In genomic region chr11:114622858-114623257, GRCh38 we compare ENCODE assay signal across 19 cellular contexts. TPM values are rescaled to one million over a fixed set of nuclear protein-coding genes. Genes with fewer than 3 reads are reported as not detected.
DNase-seq lines count a peak whose midpoint lies in the region; ATAC-seq, FAIRE-seq and TF ChIP-seq lines count a peak whose summit lies in the region.
"Had no signal": no experiment of that assay in that cellular context is flagged by ENCODE, and none has a peak within 500 bp of the region (broad histone marks: within the 10 kb centered on the region; RNA-seq: fewer than 3 reads in every experiment).

No MANE protein-coding gene starts in this region.

- POLR2A ChIA-PET in HepG2 (lab: Yijun Ruan, JAX), result no interaction called here
- POLR2A ChIA-PET in GM12878 (lab: Charles Lee), result no interaction called here

- FAIRE-seq in HepG2 (lab: Jason Lieb, UNC) (no peak), GM12878 (lab: Jason Lieb, UNC) (no peak)
- FAIRE-seq: A549, D721Med, G401.6 had no signal

- TF ChIP-seq RAD21 in HepG2 (CRISPR knock-in tag; IDR thresholded peaks at IDR 0.05), result no peak
- no peak for TF ChIP-seq RAD21 in GM12878 (IDR thresholded peaks at IDR 0.05; ENCODE audit: insufficient read depth, low read depth, low read length)

- H3K36me3 ChIP-seq in HepG2 (replicated peaks in 1 of 2; ENCODE audit: control insufficient read depth in 1 of 2, insufficient read depth in 2 of 2, low read length in 2 of 2) (no peaks in the 10 kb centered on the region), right lobe of liver (no peaks in the 10 kb centered on the region), GM12878 (ENCODE audit: control insufficient read depth in 2 of 2, insufficient read depth in 2 of 2, low read length in 1 of 2) (no peaks in the 10 kb centered on the region), mucosa of descending colon (ENCODE audit: low read depth) (no peaks in the 10 kb centered on the region)

- H3K27ac Mint-ChIP-seq in stimulated activated naive B cell treated with anti-CD40 and anti-IgM and Interleukin-4, amounts not matched to agents 10 μg/mL and 1 μg/mL and 100 μg/mL, for 72 hours, result no peak overlapping the region
- H3K27ac Mint-ChIP-seq: CD4-positive, alpha-beta T cell had no signal

- H3K9ac ChIP-seq in HepG2 (ENCODE audit: insufficient read depth, low read depth, low read length) (no peak overlapping the region), GM12878 (ENCODE audit: control insufficient read depth, insufficient read depth, low read length) (no peak overlapping the region)

- H3K9me3 ChIP-seq in HepG2 (ENCODE audit: low read length) (peaks cover 78% of the 10 kb centered on the region), right lobe of liver (no peaks in the 10 kb centered on the region), GM12878 (replicated peaks; ENCODE audit: control insufficient read depth, insufficient read depth, low read length) (peaks cover 4% of the 10 kb centered on the region), mucosa of descending colon (peaks cover 18% of the 10 kb centered on the region)
- H3K9me3 ChIP-seq: A549 had no signal

- H3K27me3 ChIP-seq in HepG2 (ENCODE audit: control insufficient read depth in 1 of 2, insufficient read depth in 2 of 2, low read length in 2 of 2) (no peaks in the 10 kb centered on the region), right lobe of liver (no peaks in the 10 kb centered on the region), GM12878 (replicated peaks in 1 of 2; ENCODE audit: control insufficient read depth in 2 of 2, insufficient read depth in 2 of 2, low read length in 1 of 2) (no peaks in the 10 kb centered on the region)

- H3K27ac ChIP-seq in HepG2 (ENCODE audit: extremely low read length, insufficient read depth, low read length) (no peak overlapping the region), right lobe of liver (no peak overlapping the region), GM12878 (ENCODE audit: control insufficient read depth, insufficient read depth) (no peak overlapping the region)
- H3K27ac ChIP-seq: 22Rv1, A549, C4-2B had no signal

- H3K36me3 Mint-ChIP-seq in stimulated activated naive B cell treated with anti-CD40 and anti-IgM and Interleukin-4, amounts not matched to agents 10 μg/mL and 1 μg/mL and 100 μg/mL, for 72 hours, result no peaks in the 10 kb centered on the region

- intact Hi-C loops in HepG2 (cut with micrococcal nuclease; ENCODE audit: unreplicated experiment), result no loop called here
- intact Hi-C loops in right lobe of liver (cut with DNase I), result no loop called here
- intact Hi-C loops in GM12878 (cut with micrococcal nuclease; ENCODE audit: unreplicated experiment), result no loop called here
- intact Hi-C loops in mucosa of descending colon (cut with DNase I, micrococcal nuclease), result no loop called here

- CTCF ChIA-PET in HepG2 (lab: Yijun Ruan, JAX; ENCODE audit: low intra/inter-chr PET ratio, low total read pairs), result no interaction called here
- CTCF ChIA-PET in GM12878 (lab: Yijun Ruan, JAX), result no interaction called here

- no peaks in the 10 kb centered on the region for H3K27me3 Mint-ChIP-seq in stimulated activated naive B cell treated with anti-CD40 and anti-IgM and Interleukin-4, amounts not matched to agents 10 μg/mL and 1 μg/mL and 100 μg/mL, for 72 hours
- H3K27me3 Mint-ChIP-seq: CD4-positive, alpha-beta T cell had no signal

- H3K79me2 ChIP-seq in HepG2 (ENCODE audit: insufficient read depth, low read length), result no peaks in the 10 kb centered on the region
- no peaks in the 10 kb centered on the region for H3K79me2 ChIP-seq in GM12878 (ENCODE audit: control insufficient read depth, insufficient read depth, low read length)

- DNase-seq in HepG2 (ENCODE audit: low spot score), result no peak
- no peak for DNase-seq in right lobe of liver
- DNase-seq in GM12878 (ENCODE audit: low read depth, low spot score), result no peak
- DNase-seq in mucosa of descending colon, result no peak
- DNase-seq in stimulated activated naive B cell treated with anti-CD40 and anti-IgM and Interleukin-4, amounts not matched to agents 10 μg/mL and 1 μg/mL and 100 μg/mL, for 72 hours, result no peak
- no peak for DNase-seq in NCI-H524 (lab: John Stamatoyannopoulos, UW)
- DNase-seq: AML-193; Caco-2; CD4-positive, alpha-beta T cell; GOT3; H7 had no signal

- RAD21 ChIA-PET in GM12878 (lab: Charles Lee; ENCODE audit: unreplicated experiment), result no interaction called here

- H2AFZ ChIP-seq in HepG2 (ENCODE audit: low read length) (no peak overlapping the region), GM12878 (ENCODE audit: control insufficient read depth, low read depth, low read length) (no peak overlapping the region)

- H4K20me1 ChIP-seq in HepG2 (ENCODE audit: insufficient read depth, low read length), result no peaks in the 10 kb centered on the region
- H4K20me1 ChIP-seq in GM12878 (ENCODE audit: control insufficient read depth, insufficient read depth), result no peaks in the 10 kb centered on the region; the same call in 1 of the 2 replicates

- TF ChIP-seq CTCF in HepG2 (CRISPR knock-in tag; IDR thresholded peaks at IDR 0.05) (no peak), right lobe of liver (IDR thresholded peaks at IDR 0.05) (no peak), GM12878 (IDR thresholded peaks at IDR 0.05 in 2 of 3, conservative IDR thresholded peaks at IDR 0.05 in 1 of 3; ENCODE audit: control insufficient read depth in 2 of 3, extremely low read depth in 1 of 3, insufficient read depth in 1 of 3, low read depth in 3 of 3, low read length in 3 of 3) (no peak), mucosa of descending colon (IDR thresholded peaks at IDR 0.05) (no peak)

- H3K4me3 ChIP-seq in HepG2 (replicated peaks in 1 of 3; ENCODE audit: insufficient read depth in 1 of 3, low read depth in 2 of 3, low read length in 3 of 3) (no peak overlapping the region), right lobe of liver (no peak overlapping the region), GM12878 (no peak overlapping the region), mucosa of descending colon (no peak overlapping the region)
- H3K4me3 ChIP-seq: A549 had no signal

- BruUV-seq in HepG2 (replicated peaks; lab: Mats Ljungman, UMichigan), result no TSS peak
- no TSS peak for BruUV-seq in GM12878 (replicated peaks; lab: Mats Ljungman, UMichigan)

- H3K4me2 ChIP-seq in HepG2 (ENCODE audit: low read depth, low read length) (no peak overlapping the region), GM12878 (ENCODE audit: control insufficient read depth, insufficient read depth) (no peak overlapping the region)
- H3K4me2 ChIP-seq: A549 had no signal

- TF ChIP-seq EP300 in HepG2 (IDR thresholded peaks at IDR 0.05; ENCODE audit: low read depth in 2 of 2, low read length in 2 of 2) (no peak), HepG2 (CRISPR knock-in tag; IDR thresholded peaks at IDR 0.05; ENCODE audit: borderline replicate concordance) (no peak), GM12878 (IDR thresholded peaks at IDR 0.05; ENCODE audit: borderline replicate concordance in 1 of 2, control insufficient read depth in 1 of 2, low read depth in 2 of 2, low read length in 2 of 2) (no peak)

- H3K4me1 ChIP-seq in HepG2 (ENCODE audit: insufficient read depth, low read length) (no peaks in the 10 kb centered on the region), right lobe of liver (no peaks in the 10 kb centered on the region), GM12878 (ENCODE audit: control insufficient read depth, insufficient read depth, low read length) (no peaks in the 10 kb centered on the region), mucosa of descending colon (ENCODE audit: low read depth) (no peaks in the 10 kb centered on the region)
- H3K4me1 ChIP-seq: A549, Caco-2 had no signal

- peaks cover 0 to 2% of the 10 kb centered on the region in 2 donors for H3K9me3 Mint-ChIP-seq in stimulated activated naive B cell treated with anti-CD40 and anti-IgM and Interleukin-4, amounts not matched to agents 10 μg/mL and 1 μg/mL and 100 μg/mL, for 72 hours
- H3K9me3 Mint-ChIP-seq: CD4-positive, alpha-beta T cell had no signal

- SMC1A ChIA-PET in GM12878 (lab: Charles Lee; ENCODE audit: uncharacterized antibody, unreplicated experiment), result no interaction called here

- no peaks in the 10 kb centered on the region for H3K4me1 Mint-ChIP-seq in stimulated activated naive B cell treated with anti-CD40 and anti-IgM and Interleukin-4, amounts not matched to agents 10 μg/mL and 1 μg/mL and 100 μg/mL, for 72 hours

- no peak overlapping the region for H3K4me3 Mint-ChIP-seq in stimulated activated naive B cell treated with anti-CD40 and anti-IgM and Interleukin-4, amounts not matched to agents 10 μg/mL and 1 μg/mL and 100 μg/mL, for 72 hours
- H3K4me3 Mint-ChIP-seq: CD4-positive, alpha-beta T cell had no signal

- in situ Hi-C loops in HepG2 (cut with HindIII; ENCODE audit: extremely low pct_ligation_motif_present, low pct_unique_long_range_greater_than_20kb) (no loop called here), GM12878 (cut with MboI) (no loop called here)

- TF ChIP-seq POLR2A in HepG2 (IDR thresholded peaks at IDR 0.05; ENCODE audit: insufficient read depth in 1 of 2, low read depth in 2 of 2, low read length in 2 of 2) (no peak), right lobe of liver (IDR thresholded peaks at IDR 0.05) (no peak), GM12878 (IDR thresholded peaks at IDR 0.05; ENCODE audit: low read depth, low read length) (no peak)

- 23% methylated on average over 11 of the region's 11 CpGs for WGBS in HepG2 (ENCODE audit: low lambda C conversion rate)
- WGBS in right lobe of liver (ENCODE audit: insufficient coverage, low coverage, low lambda C conversion rate, missing lambda C conversion rate), result 94% methylated on average over 11 of the region's 11 CpGs
- 31% methylated on average over 11 of the region's 11 CpGs for WGBS in GM12878 (ENCODE audit: insufficient coverage, insufficient replicate concordance, low lambda C conversion rate, missing lambda C conversion rate)

- no peak for ATAC-seq in HepG2
- ATAC-seq in right lobe of liver, result no peak
- ATAC-seq in GM12878, result peak; percentile 18
- peak; percentile 9 for ATAC-seq in mucosa of descending colon
- no peak for ATAC-seq in stimulated activated naive B cell treated with anti-CD40 and anti-IgM and Interleukin-4, amounts not matched to agents 10 μg/mL and 1 μg/mL and 100 μg/mL, for 72 hours (replicated peaks)
- no peak for ATAC-seq in HG03378 (IDR thresholded peaks at IDR 0.05; ENCODE audit: unreplicated experiment)
- ATAC-seq: A549 had no signal

RNA-seq across cellular contexts. Expression of gene NXPE4, which starts 27.3 kb away (rescaled TPM):
- total RNA-seq in HepG2 (2016; rRNA removed; fragmentation: Illumina TruSeq; extraction: Trizol), result not detected in 2 replicates
- not detected in 2 replicates for total RNA-seq in HepG2 (2016; cell fraction: cytosol; rRNA removed; fragmentation: Illumina TruSeq; extraction: Trizol; ENCODE audit: low read depth)
- not detected in 2 replicates for total RNA-seq in HepG2 (2016; cell fraction: insoluble cytoplasmic fraction; rRNA removed; fragmentation: Illumina TruSeq; extraction: Trizol)
- total RNA-seq in HepG2 (2016; cell fraction: membrane; rRNA removed; fragmentation: Illumina TruSeq; extraction: Trizol), result not detected in 2 replicates
- not detected in 2 replicates for total RNA-seq in HepG2 (2016; cell fraction: nucleus; rRNA removed; fragmentation: Illumina TruSeq; extraction: Trizol)
- polyA plus RNA-seq in HepG2 (2011; rRNA removed), result not detected in 2 replicates
- not detected in 2 replicates for polyA plus RNA-seq in HepG2 (2011; cell fraction: cytosol; rRNA removed)
- not detected in 2 replicates for polyA plus RNA-seq in HepG2 (2011; cell fraction: nucleus; rRNA removed)
- polyA plus RNA-seq in HepG2 (2012), result not detected in 2 replicates
- polyA plus RNA-seq in HepG2 (2016; cell fraction: cytosol; fragmentation: Illumina TruSeq; extraction: Trizol; ENCODE audit: low read depth), result not detected in 2 replicates
- polyA plus RNA-seq in HepG2 (2016; cell fraction: insoluble cytoplasmic fraction; fragmentation: Illumina TruSeq; extraction: Trizol; ENCODE audit: low read depth), result not detected in 2 replicates
- polyA plus RNA-seq in HepG2 (2016; cell fraction: membrane; fragmentation: Illumina TruSeq; extraction: Trizol; ENCODE audit: low read depth), result not detected in 2 replicates
- not detected in 2 replicates for polyA plus RNA-seq in HepG2 (2016; cell fraction: nucleus; fragmentation: Illumina TruSeq; extraction: Trizol; ENCODE audit: insufficient read depth, low read depth)
- not detected in 2 replicates for polyA minus RNA-seq in HepG2 (2011; rRNA and poly(A)+ RNA removed; ENCODE audit: low replicate concordance)
- polyA minus RNA-seq in HepG2 (2011; cell fraction: cytosol; rRNA and poly(A)+ RNA removed), result not detected in 2 replicates
- polyA minus RNA-seq in HepG2 (2011; cell fraction: nucleus; rRNA and poly(A)+ RNA removed), result not detected in 2 replicates
- not detected for total RNA-seq in right lobe of liver
- not detected in 2 replicates for total RNA-seq in GM12878 (2013; cell fraction: nucleolus; rRNA removed)
- not detected in 2 replicates for total RNA-seq in GM12878 (2014; rRNA removed)
- not detected in 2 replicates for total RNA-seq in GM12878 (2014; rRNA removed; fragmentation: Illumina TruSeq; extraction: Trizol)
- total RNA-seq in GM12878 (2021), result not detected in 2 replicates
- polyA plus RNA-seq in GM12878 (2011; ENCODE audit: low read depth), result not detected
- not detected in 2 replicates for polyA plus RNA-seq in GM12878 (2011; rRNA removed)
- polyA plus RNA-seq in GM12878 (2011; cell fraction: cytosol; rRNA removed), result not detected in 2 replicates
- polyA plus RNA-seq in GM12878 (2011; cell fraction: nucleus; rRNA removed), result not detected in 2 replicates
- not detected in 2 replicates for polyA plus RNA-seq in GM12878 (2012)
- polyA plus RNA-seq in GM12878 (2014; fragmentation: Illumina TruSeq; extraction: Trizol), result not detected in 2 replicates
- polyA plus RNA-seq in GM12878 (2014; fragmentation: Nextera tagmentation; extraction: Ambion mirVana), result not detected
- not detected in 2 replicates for polyA plus RNA-seq in GM12878 (2014; rRNA removed)
- polyA plus RNA-seq in GM12878 (2016; fragmentation: Nextera tagmentation; extraction: Ambion mirVana), result not detected
- polyA minus RNA-seq in GM12878 (2011; rRNA and poly(A)+ RNA removed), result not detected in 2 replicates
- polyA minus RNA-seq in GM12878 (2011; cell fraction: cytosol; rRNA and poly(A)+ RNA removed), result not detected in 2 replicates
- polyA minus RNA-seq in GM12878 (2011; cell fraction: nucleus; rRNA and poly(A)+ RNA removed), result not detected in 2 replicates
- 100 to 1,000 TPM in 2 of 3 donors, 10 to 100 TPM in 1; 64.4 to 283 (median 183) TPM for total RNA-seq in mucosa of descending colon
- total RNA-seq: Caco-2; CD4-positive, alpha-beta T cell; H7; HT-29 had no signal
- polyA plus RNA-seq: A549, BJ had no signal

RNA-seq across cellular contexts. Expression of gene NXPE2, which starts 55.5 kb away (rescaled TPM):
- total RNA-seq in HepG2 (2016; rRNA removed; fragmentation: Illumina TruSeq; extraction: Trizol) (not detected in 2 replicates), right lobe of liver (not detected), GM12878 (2014; rRNA removed) (not detected in 2 replicates), GM12878 (2014; rRNA removed; fragmentation: Illumina TruSeq; extraction: Trizol) (not detected in 2 replicates), GM12878 (2021) (not detected in 2 replicates), mucosa of descending colon (10 to 100 TPM; 20.4 to 43.8 (median 24.9) TPM)
- total RNA-seq in HepG2 (2016; cell fraction: cytosol; rRNA removed; fragmentation: Illumina TruSeq; extraction: Trizol; ENCODE audit: low read depth), result not detected in 2 replicates
- total RNA-seq in HepG2 (2016; cell fraction: insoluble cytoplasmic fraction; rRNA removed; fragmentation: Illumina TruSeq; extraction: Trizol), result not detected in 2 replicates
- total RNA-seq in HepG2 (2016; cell fraction: membrane; rRNA removed; fragmentation: Illumina TruSeq; extraction: Trizol), result not detected in 2 replicates
- not detected in 2 replicates for total RNA-seq in HepG2 (2016; cell fraction: nucleus; rRNA removed; fragmentation: Illumina TruSeq; extraction: Trizol)
- polyA plus RNA-seq in HepG2 (2011; rRNA removed) (not detected in 2 replicates), GM12878 (2011; rRNA removed) (not detected in 2 replicates), GM12878 (2014; fragmentation: Illumina TruSeq; extraction: Trizol) (not detected in 2 replicates), GM12878 (2014; fragmentation: Nextera tagmentation; extraction: Ambion mirVana) (not detected), GM12878 (2014; rRNA removed) (not detected in 2 replicates), GM12878 (2016; fragmentation: Nextera tagmentation; extraction: Ambion mirVana) (not detected)
- polyA plus RNA-seq in HepG2 (2011; cell fraction: cytosol; rRNA removed), result not detected in 2 replicates
- polyA plus RNA-seq in HepG2 (2011; cell fraction: nucleus; rRNA removed), result not detected in 2 replicates
- polyA plus RNA-seq in HepG2 (2012), result not detected in 2 replicates
- not detected in 2 replicates for polyA plus RNA-seq in HepG2 (2016; cell fraction: cytosol; fragmentation: Illumina TruSeq; extraction: Trizol; ENCODE audit: low read depth)
- polyA plus RNA-seq in HepG2 (2016; cell fraction: insoluble cytoplasmic fraction; fragmentation: Illumina TruSeq; extraction: Trizol; ENCODE audit: low read depth), result not detected in 2 replicates
- not detected in 2 replicates for polyA plus RNA-seq in HepG2 (2016; cell fraction: membrane; fragmentation: Illumina TruSeq; extraction: Trizol; ENCODE audit: low read depth)
- polyA plus RNA-seq in HepG2 (2016; cell fraction: nucleus; fragmentation: Illumina TruSeq; extraction: Trizol; ENCODE audit: insufficient read depth, low read depth), result not detected in 2 replicates
- polyA minus RNA-seq in HepG2 (2011; rRNA and poly(A)+ RNA removed; ENCODE audit: low replicate concordance), result not detected in 2 replicates
- polyA minus RNA-seq in HepG2 (2011; cell fraction: cytosol; rRNA and poly(A)+ RNA removed), result not detected in 2 replicates
- not detected in 2 replicates for polyA minus RNA-seq in HepG2 (2011; cell fraction: nucleus; rRNA and poly(A)+ RNA removed)
- total RNA-seq in GM12878 (2013; cell fraction: nucleolus; rRNA removed), result not detected in 2 replicates
- polyA plus RNA-seq in GM12878 (2011; ENCODE audit: low read depth), result not detected
- not detected in 2 replicates for polyA plus RNA-seq in GM12878 (2011; cell fraction: cytosol; rRNA removed)
- polyA plus RNA-seq in GM12878 (2011; cell fraction: nucleus; rRNA removed), result not detected in 2 replicates
- polyA plus RNA-seq in GM12878 (2012), result not detected in 2 replicates
- polyA minus RNA-seq in GM12878 (2011; rRNA and poly(A)+ RNA removed), result not detected in 2 replicates
- polyA minus RNA-seq in GM12878 (2011; cell fraction: cytosol; rRNA and poly(A)+ RNA removed), result not detected in 2 replicates
- not detected in 2 replicates for polyA minus RNA-seq in GM12878 (2011; cell fraction: nucleus; rRNA and poly(A)+ RNA removed)
- total RNA-seq: Caco-2; CD4-positive, alpha-beta T cell; H7; HT-29 had no signal

Comparison
In these comparisons a context has a peak if more than half of its experiments do, and no peak if none do; other contexts are left out.
1. ATAC-seq: peak in GM12878 (single experiment) and mucosa of descending colon (single experiment); none in HepG2 (single experiment), right lobe of liver (0 of 4), stimulated activated naive B cell treated with anti-CD40 and anti-IgM and Interleukin-4, amounts not matched to agents 10 μg/mL and 1 μg/mL and 100 μg/mL, for 72 hours (0 of 2) and HG03378 (single experiment).
2. RNA of gene NXPE4, which starts 27.3 kb away (total RNA-seq): 64.4 to 283 TPM in mucosa of descending colon; not detected in HepG2, not detected in right lobe of liver and not detected in GM12878; every median in the first group is over 10 times any median in the second.
3. RNA of gene NXPE2, which starts 55.5 kb away (total RNA-seq): 20.4 to 43.8 TPM in mucosa of descending colon; not detected in HepG2, not detected in right lobe of liver and not detected in GM12878; every median in the first group is over 10 times any median in the second.
4. Of the 75 proteins assayed by ChIP-seq in both HepG2 and GM12878: peak only in HepG2: CEBPB; only in GM12878: MTA3, NFIC, PRDM15, TBL1XR1 and ZNF24; in both: none; in neither: 69.